Comparison of ENCODE assay signal across 9 cellular contexts in genomic region chr2:212520340-212520739, GRCh38. TPM values are rescaled to one million over a fixed set of nuclear protein-coding genes. Genes with fewer than 3 reads are reported as not detected.
DNase-seq lines count a peak whose midpoint lies in the region; ATAC-seq and TF ChIP-seq lines count a peak whose summit lies in the region.
"Had no signal": no experiment of that assay in that cellular context is flagged by ENCODE, and none has a peak within 500 bp of the region (broad histone marks: within the 10 kb centered on the region; RNA-seq: fewer than 3 reads in every experiment).

No MANE protein-coding gene starts in this region.

- H3K9ac ChIP-seq in GM23248 (no peak overlapping the region), PC-3 (ENCODE audit: low read length) (no peak overlapping the region)

- ATAC-seq in PC-3 (peak; percentile 60), HG02588 (IDR thresholded peaks at IDR 0.05; ENCODE audit: unreplicated experiment) (no peak), HG03280 (IDR thresholded peaks at IDR 0.05; ENCODE audit: unreplicated experiment) (no peak)

- DNase-seq in AG20443 (ENCODE audit: low spot score), result peak; percentile 15
- peak; percentile 26 for DNase-seq in GM23248
- peak; percentile 25 for DNase-seq in PC-3
- peak; percentile 32 for DNase-seq in glomerular visceral epithelial cell (ENCODE audit: extremely low spot score)
- no peak for DNase-seq in NCI-H1930 (lab: John Stamatoyannopoulos, UW)
- no peak for DNase-seq in MG63
- DNase-seq: activated effector memory CD4-positive, alpha-beta T cell treated with Interleukin-2 at 50 U/mL for 16 hours had no signal

- in situ Hi-C loops in GM23248 (cut with MboI), result no loop called here

- H3K4me2 ChIP-seq in GM23248 (ENCODE audit: unreplicated experiment) (no peak overlapping the region), PC-3 (ENCODE audit: low read length) (no peak overlapping the region)

- H3K79me2 ChIP-seq in GM23248 (ENCODE audit: insufficient read depth) (no peaks in the 10 kb centered on the region), PC-3 (ENCODE audit: low read length) (no peaks in the 10 kb centered on the region)

- 39 to 40% methylated on average over 2 of the region's 2 CpGs for WGBS in GM23248 (ENCODE audit: low coverage in 1 of 2, low lambda C conversion rate in 2 of 2, missing lambda C conversion rate in 2 of 2), 2 experiments

- peak; percentile 57 for TF ChIP-seq CTCF in PC-3 (conservative IDR thresholded peaks at IDR 0.05; ENCODE audit: low read depth, low read length)

- no peak overlapping the region for H3K4me3 ChIP-seq in GM23248
- H3K4me3 ChIP-seq in PC-3 (ENCODE audit: low read length), result no peak overlapping the region
- no peak overlapping the region for H3K4me3 ChIP-seq in MG63

- H3K4me1 ChIP-seq in GM23248 (ENCODE audit: insufficient read depth), result no peaks in the 10 kb centered on the region
- H3K4me1 ChIP-seq in PC-3 (ENCODE audit: insufficient read depth, low read length), result no peaks in the 10 kb centered on the region

- no TSS peak for BruUV-seq in PC-3 (replicated peaks; lab: Mats Ljungman, UMichigan)

- H3K9me3 ChIP-seq in GM23248 (ENCODE audit: low read depth), result no peaks in the 10 kb centered on the region
- no peaks in the 10 kb centered on the region for H3K9me3 ChIP-seq in PC-3 (ENCODE audit: low read length)
- no peaks in the 10 kb centered on the region for H3K9me3 ChIP-seq in MG63

- H3K27ac ChIP-seq in GM23248, result no peak overlapping the region
- H3K27ac ChIP-seq in PC-3 (ENCODE audit: low read length), result no peak overlapping the region

- POLR2A ChIA-PET in PC-3 (lab: Charles Lee; ENCODE audit: unreplicated experiment), result no interaction called here

- no peaks in the 10 kb centered on the region for H3F3A ChIP-seq in GM23248 (ENCODE audit: insufficient read depth)
- H3F3A ChIP-seq in PC-3 (ENCODE audit: low read length, unreplicated experiment), result no peaks in the 10 kb centered on the region

- H3K9me2 ChIP-seq in GM23248 (ENCODE audit: insufficient read depth) (no peaks in the 10 kb centered on the region), PC-3 (replicated peaks; ENCODE audit: low read length) (no peaks in the 10 kb centered on the region)

- H2AFZ ChIP-seq in GM23248, result no peak overlapping the region
- H2AFZ ChIP-seq in PC-3 (ENCODE audit: low read length), result no peak overlapping the region

- intact Hi-C loops in PC-3 (cut with micrococcal nuclease), result loop anchor here (1.0 to 10.0 kb wide), 6 partner anchors 47 to 516 kb away; no protein-coding TSS in a partner anchor

- no peaks in the 10 kb centered on the region for H4K20me1 ChIP-seq in GM23248 (ENCODE audit: insufficient read depth)
- H4K20me1 ChIP-seq in PC-3 (ENCODE audit: low read length), result no peaks in the 10 kb centered on the region

- H3K27me3 ChIP-seq in GM23248 (replicated peaks; ENCODE audit: insufficient read depth) (no peaks in the 10 kb centered on the region), PC-3 (ENCODE audit: low read length) (0 out of 2 replicates have a peak, but pooled peaks cover 3% of the 10 kb centered on the region), MG63 (no peaks in the 10 kb centered on the region)

- CTCF ChIA-PET in PC-3 (lab: Charles Lee), result interaction anchor here (0.6 to 0.8 kb wide), 5 partner anchors 9 to 744 kb away, joined by 3 to 5 read pairs (median 3); no protein-coding TSS in a partner anchor

- no peaks in the 10 kb centered on the region for H3K36me3 ChIP-seq in GM23248 (ENCODE audit: low read depth)
- H3K36me3 ChIP-seq in PC-3 (ENCODE audit: low read depth, low read length), result no peaks in the 10 kb centered on the region
- no peaks in the 10 kb centered on the region for H3K36me3 ChIP-seq in MG63

RNA-seq across cellular contexts. Expression of gene ERBB4, which starts 18.3 kb away (rescaled TPM):
- total RNA-seq in GM23248 (2014; rRNA removed; shearing (Covaris generic)), result not detected in 2 replicates
- polyA plus RNA-seq in GM23248 (2016; fragmentation: Nextera tagmentation; extraction: Ambion mirVana), result not detected in 2 replicates
- total RNA-seq in PC-3 (2014; rRNA removed), result under 0.01 TPM in 1 of 2 replicates, not detected in the other
- total RNA-seq in MG63 (2014; rRNA removed; shearing (Covaris generic); ENCODE audit: low replicate concordance), result 0.07 TPM in 1 of 2 replicates, not detected in the other

Comparison
In these comparisons a context has a peak if more than half of its experiments do, and no peak if none do; other contexts are left out.
1. DNase-seq: peak in AG20443 (single experiment), GM23248 (single experiment), PC-3 (single experiment) and glomerular visceral epithelial cell (single experiment); none in NCI-H1930 (0 of 2) and MG63 (single experiment).